ENCODE assay signal across 8 cellular contexts in the genomic region with DNA sequence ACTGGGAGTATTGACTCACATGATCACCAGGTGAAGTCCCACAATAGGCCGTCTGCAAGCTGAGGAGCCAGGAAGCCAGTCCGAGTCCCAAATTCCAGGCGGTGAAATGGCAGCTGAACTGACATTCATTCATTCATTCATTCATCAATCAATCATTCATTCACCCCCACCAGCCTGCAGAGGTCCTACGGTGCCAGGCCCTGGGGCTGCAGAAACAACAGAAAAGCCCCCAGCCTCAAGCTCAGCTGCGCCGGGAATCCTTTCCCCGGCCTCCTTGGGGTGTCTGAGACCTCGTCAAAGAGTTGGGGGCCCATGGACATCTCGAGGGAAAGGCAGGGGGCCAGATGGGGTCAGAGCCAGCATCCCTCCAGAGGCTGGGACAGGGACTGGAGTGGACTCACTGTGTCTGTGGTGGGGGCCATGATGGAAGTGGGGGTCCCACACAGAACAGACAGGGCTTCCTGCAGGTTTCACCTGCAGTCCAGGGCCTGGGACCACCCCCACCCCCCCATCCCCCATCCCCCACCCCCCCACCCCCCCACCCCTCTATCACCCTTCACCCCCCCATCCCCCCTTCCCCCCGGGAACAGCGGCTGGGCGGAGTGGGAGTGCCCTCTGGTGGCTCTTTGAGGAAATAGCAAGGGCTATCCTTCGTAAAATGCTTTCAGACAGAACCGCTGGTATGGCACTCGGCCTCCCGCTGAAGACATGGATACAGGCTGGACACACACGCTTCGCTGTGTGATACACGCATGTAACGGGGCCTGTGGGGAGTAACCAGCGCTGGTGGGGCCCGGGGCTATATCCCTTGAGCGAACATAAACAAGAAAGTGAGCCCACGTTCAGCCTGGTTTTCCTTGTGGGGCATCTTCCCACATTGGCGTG. TPM values are rescaled to one million over a fixed set of nuclear protein-coding genes. Genes with fewer than 3 reads are reported as not detected.
DNase-seq lines count a peak whose midpoint lies in the region; ATAC-seq and TF ChIP-seq lines count a peak whose summit lies in the region.

No MANE protein-coding gene starts in this region.

- H3K9ac ChIP-seq in colonic mucosa (ENCODE audit: low read depth in 2 of 2, low read length in 2 of 2): peak overlapping the region in 1 of 2 donors; percentile 14

- no peak overlapping the region for H3K4me3 ChIP-seq in colonic mucosa
- no peak overlapping the region for H3K4me3 ChIP-seq in lower lobe of right lung

- no peaks in the 10 kb centered on the region for H3K9me3 ChIP-seq in colonic mucosa
- H3K9me3 ChIP-seq in lower lobe of right lung: no peaks in the 10 kb centered on the region

- H3K27me3 ChIP-seq in colonic mucosa (peaks cover 1% of the 10 kb centered on the region), lower lobe of right lung (ENCODE audit: low read depth) (peaks cover 7% of the 10 kb centered on the region)

- intact Hi-C loops in colonic mucosa (cut with DNase I): loop anchor here (2.0 kb wide), 1 partner anchor 113 kb away; no protein-coding TSS in a partner anchor
- intact Hi-C loops in lower lobe of right lung (cut with DNase I): no loop called here

- H3K4me1 ChIP-seq in colonic mucosa (no peaks in the 10 kb centered on the region), lower lobe of right lung (no peaks in the 10 kb centered on the region)

- ATAC-seq in lower lobe of right lung (peak; percentile 71 to 83), GM18873 (IDR thresholded peaks at IDR 0.05; ENCODE audit: low FRiP score, unreplicated experiment) (no peak)

- peak; percentile 42 for DNase-seq in Daoy (ENCODE audit: low read depth)
- peak; percentile 44 for DNase-seq in M059J (ENCODE audit: low read depth)
- peak; percentile 44 for DNase-seq in activated CD4-positive, alpha-beta T cell treated with anti-CD3 and anti-CD28 coated beads for 1 hour
- peak; percentile 37 for DNase-seq in colonic mucosa
- peak; percentile 61 for DNase-seq in lower lobe of right lung
- peak; percentile 17 to 28 for DNase-seq in stimulated activated CD8-positive, alpha-beta memory T cell treated with anti-CD3 and anti-CD28 coated beads, Interleukin-15, amount 100 ng/mL, for 4 hours (ENCODE audit: low read depth in 2 of 2)
- DNase-seq in amniotic stem cell (lab: John Stamatoyannopoulos, UW): no peak

- no peaks in the 10 kb centered on the region for H3K36me3 ChIP-seq in colonic mucosa
- no peaks in the 10 kb centered on the region for H3K36me3 ChIP-seq in lower lobe of right lung

- H3K27ac ChIP-seq in colonic mucosa (no peak overlapping the region), lower lobe of right lung (no peak overlapping the region)

- peak; percentile 31 for TF ChIP-seq CTCF in colonic mucosa (IDR thresholded peaks at IDR 0.05)
- peak; percentile 68 for TF ChIP-seq CTCF in lower lobe of right lung (IDR thresholded peaks at IDR 0.05)

RNA-seq across cellular contexts. Expression of gene ZC3H18, which starts 8.5 kb away (rescaled TPM):
- total RNA-seq in Daoy (2014; rRNA removed; shearing (Covaris generic)): 12.6 and 28.6 TPM in 2 replicates
- 13.3 and 20.4 TPM in 2 replicates for total RNA-seq in M059J (2014; rRNA removed; shearing (Covaris generic))
- 10 to 100 TPM; 31.9 to 66.3 TPM for total RNA-seq in colonic mucosa
- 49.2 TPM for total RNA-seq in lower lobe of right lung
